18 cellular contexts compared by ENCODE assay signal in genomic region chr9:126435105-126435504, GRCh38.
DNase-seq lines count a peak whose midpoint lies in the region; ATAC-seq and TF ChIP-seq lines count a peak whose summit lies in the region.
"Had no signal": no experiment of that assay in that cellular context is flagged by ENCODE, and none has a peak within 500 bp of the region (broad histone marks: within the 10 kb centered on the region; RNA-seq: fewer than 3 reads in every experiment).

No MANE protein-coding gene starts in this region.

- peaks cover 14 to 15% of the 10 kb centered on the region in 2 donors for H3K4me1 Mint-ChIP-seq in effector memory CD8-positive, alpha-beta T cell (ENCODE audit: low read depth in 2 of 2)
- H3K4me1 Mint-ChIP-seq: CD4-positive, alpha-beta memory T cell had no signal

- no peaks in the 10 kb centered on the region for H3K27me3 ChIP-seq in neural cell (ENCODE audit: insufficient read depth, low read depth, low read length)
- H3K27me3 ChIP-seq: BLaER1 had no signal

- peak; percentile 23 for DNase-seq in activated CD8-positive, alpha-beta memory T cell treated with anti-CD3 and anti-CD28 coated beads, Interleukin-2, amount 50 U/mL, for 48 hours
- no peak for DNase-seq in activated CD8-positive, alpha-beta memory T cell treated with anti-CD3 and anti-CD28 coated beads, Interleukin-2, amount 50 U/mL, for 4 hours
- no peak for DNase-seq in effector memory CD8-positive, alpha-beta T cell
- DNase-seq in superior temporal gyrus (ENCODE audit: extremely low spot score) = peak; percentile 40
- DNase-seq in GM19240 (ENCODE audit: insufficient read length, low spot score) = no peak
- DNase-seq: 8988T; CD4-positive, alpha-beta memory T cell; DMS153; GDM1; H7; HFFc6 had no signal

- H3K27me3 Mint-ChIP-seq in effector memory CD8-positive, alpha-beta T cell = no peaks in the 10 kb centered on the region
- H3K27me3 Mint-ChIP-seq: CD4-positive, alpha-beta memory T cell had no signal

- no peak for ATAC-seq in effector memory CD8-positive, alpha-beta T cell (replicated peaks)
- no peak for ATAC-seq in GM19452 (IDR thresholded peaks at IDR 0.05; ENCODE audit: unreplicated experiment)
- ATAC-seq in HG03097 (IDR thresholded peaks at IDR 0.05; ENCODE audit: low FRiP score, unreplicated experiment) = no peak
- ATAC-seq: GM23338, HCT116 had no signal

- H3K4me2 ChIP-seq in neural cell (ENCODE audit: low read length) = no peak overlapping the region
- H3K4me2 ChIP-seq: BLaER1, GM23338 had no signal

- H3K9ac ChIP-seq in neural cell (ENCODE audit: low read length) = no peak overlapping the region
- H3K9ac ChIP-seq: BLaER1 had no signal

- H3K27ac Mint-ChIP-seq in effector memory CD8-positive, alpha-beta T cell = peak overlapping the region; percentile 31 to 41
- H3K27ac Mint-ChIP-seq: CD14-positive monocyte, GM23338, HFFc6 had no signal

- H3K27ac ChIP-seq in neural cell (ENCODE audit: low read length) = peak overlapping the region; percentile 88
- H3K27ac ChIP-seq: BLaER1 had no signal

- H3K36me3 Mint-ChIP-seq in effector memory CD8-positive, alpha-beta T cell (ENCODE audit: insufficient read depth) = peaks cover 3% of the 10 kb centered on the region

- TF ChIP-seq RAD21 in neural cell (conservative IDR thresholded peaks at IDR 0.05) = no peak

- TF ChIP-seq CTCF in neural cell (IDR thresholded peaks at IDR 0.05; ENCODE audit: poor library complexity, severe bottlenecking) = no peak

- H3F3A ChIP-seq in neural cell (ENCODE audit: insufficient read depth, low read length, poor library complexity, severe bottlenecking) = no peaks in the 10 kb centered on the region

- no peaks in the 10 kb centered on the region for H3K9me3 ChIP-seq in neural cell (ENCODE audit: low read length)
- H3K9me3 ChIP-seq: BLaER1 had no signal

- no peaks in the 10 kb centered on the region for H3K79me2 ChIP-seq in neural cell (replicated peaks; ENCODE audit: insufficient read depth, low read length)

- H2AFZ ChIP-seq in neural cell (ENCODE audit: low read depth, low read length) = no peak overlapping the region
- H2AFZ ChIP-seq: GM23338 had no signal

- no peaks in the 10 kb centered on the region for H4K20me1 ChIP-seq in neural cell (ENCODE audit: insufficient read depth)
- H4K20me1 ChIP-seq: BLaER1 had no signal

- H3K4me3 Mint-ChIP-seq in effector memory CD8-positive, alpha-beta T cell = no peak overlapping the region
- H3K4me3 Mint-ChIP-seq: CD14-positive monocyte; CD4-positive, alpha-beta memory T cell; GM23338; HFFc6 had no signal

- TF ChIP-seq EP300 in neural cell (conservative IDR thresholded peaks at IDR 0.05; ENCODE audit: poor library complexity, severe bottlenecking) = no peak

- H3K4me3 ChIP-seq in neural cell (ENCODE audit: low read length) = no peak overlapping the region
- H3K4me3 ChIP-seq: BLaER1, GM23338 had no signal

- H3K9me2 ChIP-seq in neural cell (ENCODE audit: insufficient read depth, low read length) = no peaks in the 10 kb centered on the region

- H3K36me3 ChIP-seq in neural cell (ENCODE audit: insufficient read depth, low read length) = peaks cover 4% of the 10 kb centered on the region
- H3K36me3 ChIP-seq: BLaER1 had no signal

- no peaks in the 10 kb centered on the region for H3K9me3 Mint-ChIP-seq in effector memory CD8-positive, alpha-beta T cell
- H3K9me3 Mint-ChIP-seq: CD14-positive monocyte; CD4-positive, alpha-beta memory T cell; GM23338; HFFc6 had no signal

TF ChIP-seq in neural cell, 6 proteins besides CTCF, POLR2A, EP300 and RAD21:
- TF ChIP-seq TAF1 (IDR thresholded peaks at IDR 0.05; ENCODE audit: low read depth) = no peak
- no peak for TF ChIP-seq EZH2 (IDR thresholded peaks at IDR 0.05; ENCODE audit: borderline replicate concordance, insufficient read depth, low read length, poor library complexity, severe bottlenecking)
- no peak for TF ChIP-seq POLR2AphosphoS5 (IDR thresholded peaks at IDR 0.05)
- TF ChIP-seq MXI1 (conservative IDR thresholded peaks at IDR 0.05; ENCODE audit: poor library complexity, severe bottlenecking) = no peak
- no peak for TF ChIP-seq SMC3 (conservative IDR thresholded peaks at IDR 0.05; ENCODE audit: poor library complexity)
- no peak for TF ChIP-seq REST (IDR thresholded peaks at IDR 0.05; ENCODE audit: borderline replicate concordance)

Comparison
In these comparisons a context has a peak if more than half of its experiments do, and no peak if none do; other contexts are left out.
1. DNase-seq: peak in activated CD8-positive, alpha-beta memory T cell treated with anti-CD3 and anti-CD28 coated beads, Interleukin-2, amount 50 U/mL, for 48 hours (single experiment) and superior temporal gyrus (single experiment); none in activated CD8-positive, alpha-beta memory T cell treated with anti-CD3 and anti-CD28 coated beads, Interleukin-2, amount 50 U/mL, for 4 hours (single experiment), effector memory CD8-positive, alpha-beta T cell (0 of 3) and GM19240 (single experiment).